1 cellular context compared by ENCODE assay signal in genomic region chr6:24238700-24239099, GRCh38.
TF ChIP-seq lines count a peak whose summit lies in the region.

No MANE protein-coding gene starts in this region.

TF ChIP-seq in HepG2, 621 proteins besides CTCF, POLR2A, EP300 and RAD21 (continued from another document):
- TF ChIP-seq ZNF550 (CRISPR knock-in tag; IDR thresholded peaks at IDR 0.05; ENCODE audit: borderline replicate concordance) (no peak), ZNF629 (CRISPR knock-in tag; conservative IDR thresholded peaks at IDR 0.05) (no peak), HBP1 (CRISPR knock-in tag; IDR thresholded peaks at IDR 0.05; ENCODE audit: low read depth) (no peak), TBX2 (CRISPR knock-in tag; IDR thresholded peaks at IDR 0.05; ENCODE audit: borderline replicate concordance) (no peak)
- TF ChIP-seq, protein P1, sequence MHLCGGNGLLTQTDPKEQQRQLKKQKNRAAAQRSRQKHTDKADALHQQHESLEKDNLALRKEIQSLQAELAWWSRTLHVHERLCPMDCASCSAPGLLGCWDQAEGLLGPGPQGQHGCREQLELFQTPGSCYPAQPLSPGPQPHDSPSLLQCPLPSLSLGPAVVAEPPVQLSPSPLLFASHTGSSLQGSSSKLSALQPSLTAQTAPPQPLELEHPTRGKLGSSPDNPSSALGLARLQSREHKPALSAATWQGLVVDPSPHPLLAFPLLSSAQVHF (CRISPR knock-in tag; IDR thresholded peaks at IDR 0.05), result no peak
TF ChIP-seq in HepG2: peak in this region for 0.
